In the genomic region with DNA sequence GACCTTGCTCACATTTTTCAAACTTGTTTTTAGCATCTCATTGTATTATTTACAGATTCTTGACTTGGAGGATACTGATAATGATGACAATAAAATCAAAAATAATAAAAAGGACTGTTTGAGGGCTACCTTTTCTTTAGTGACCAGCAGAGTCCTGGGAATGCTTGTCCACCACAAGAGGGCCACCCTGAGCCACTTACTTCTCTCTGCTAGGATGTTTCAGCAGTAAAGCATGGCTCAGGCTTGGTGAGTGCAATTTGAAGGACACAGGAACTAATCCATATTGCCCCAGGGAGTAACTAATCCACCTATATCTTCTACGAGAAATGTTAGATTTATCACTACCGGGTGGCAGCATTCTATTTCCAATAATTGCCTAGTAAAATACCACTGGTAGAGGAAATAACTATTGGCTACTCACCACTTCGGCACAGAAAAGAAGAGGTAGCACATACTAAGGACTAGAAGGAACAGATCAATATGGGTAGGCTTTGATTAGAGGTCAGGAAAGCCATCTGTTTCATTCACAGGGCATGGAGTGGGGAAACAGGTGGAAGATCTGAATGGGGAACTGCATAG, we compare ENCODE assay signal across 8 cellular contexts. TPM values are rescaled to one million over a fixed set of nuclear protein-coding genes. Genes with fewer than 3 reads are reported as not detected.
DNase-seq lines count a peak whose midpoint lies in the region; ATAC-seq, FAIRE-seq and TF ChIP-seq lines count a peak whose summit lies in the region.

No MANE protein-coding gene starts in this region.

- peaks cover 4% of the 10 kb centered on the region for H4K20me1 ChIP-seq in SK-N-SH (ENCODE audit: insufficient read depth)

- H3K9me3 Mint-ChIP-seq in activated naive CD4-positive, alpha-beta T cell treated with anti-CD3 and anti-CD28 coated beads, Interleukin-2, amount 50 U/mL, for 72 hours, result no peaks in the 10 kb centered on the region

- no peak for TF ChIP-seq EP300 in SK-N-SH (IDR thresholded peaks at IDR 0.05; ENCODE audit: borderline replicate concordance in 1 of 2, low read depth in 1 of 2, low read length in 1 of 2)

- POLR2A ChIA-PET in SK-N-SH (lab: Yijun Ruan, JAX), result interaction anchor here (1.9 kb wide), 1 partner anchor 50 kb away, joined by 9 read pairs; no protein-coding TSS in a partner anchor

- CTCF ChIA-PET in SK-N-SH (lab: Yijun Ruan, JAX), result interaction anchor here (0.7 to 7.5 kb wide), 13 partner anchors 9 to 121 kb away, joined by 3 to 67 read pairs (median 6); no protein-coding TSS in a partner anchor

- WGBS in SK-N-SH (ENCODE audit: low lambda C conversion rate), result 31% methylated on average over 3 of the region's 3 CpGs

- intact Hi-C loops in left ventricle myocardium inferior (cut with micrococcal nuclease), result loop anchor here (5.0 kb wide), 1 partner anchor 72 kb away; no protein-coding TSS in a partner anchor

- H3K4me3 ChIP-seq in Jurkat, Clone E6-1 (ENCODE audit: low read length), result no peak overlapping the region
- H3K4me3 ChIP-seq in SK-N-SH (ENCODE audit: low read depth in 2 of 2, low read length in 1 of 2), result no peak overlapping the region; a peak in 1 of 4 replicates
- H3K4me3 ChIP-seq in left ventricle myocardium inferior, result no peak overlapping the region

- TF ChIP-seq CTCF in SK-N-SH (IDR thresholded peaks at IDR 0.05) (peak; percentile 96), left ventricle myocardium inferior (IDR thresholded peaks at IDR 0.05; ENCODE audit: borderline replicate concordance) (peak; percentile 85)

- H3K36me3 Mint-ChIP-seq in activated naive CD4-positive, alpha-beta T cell treated with anti-CD3 and anti-CD28 coated beads, Interleukin-2, amount 50 U/mL, for 72 hours, result no peaks in the 10 kb centered on the region

- FAIRE-seq in G401.6 (lab: Jason Lieb, UNC), result peak; percentile 66

- no peak overlapping the region for H3K9ac ChIP-seq in SK-N-SH

- peak; percentile 77 for TF ChIP-seq RAD21 in SK-N-SH (IDR thresholded peaks at IDR 0.05; ENCODE audit: low read length)

- H3K4me1 ChIP-seq in SK-N-SH (ENCODE audit: control insufficient read depth in 1 of 2, insufficient read depth in 2 of 2, low read depth in 1 of 2, low read length in 1 of 2), result peaks cover 0 to 4% of the 10 kb centered on the region in 2 experiments; a peak in 1 of 4 replicates
- no peaks in the 10 kb centered on the region for H3K4me1 ChIP-seq in left ventricle myocardium inferior

- H2AFZ ChIP-seq in SK-N-SH (ENCODE audit: low read depth), result no peak overlapping the region

- H3K4me2 ChIP-seq in SK-N-SH, result peak overlapping the region; percentile 5; the same call in 1 of the 2 replicates

- peaks cover 0 to 17% of the 10 kb centered on the region in 2 experiments for H3K36me3 ChIP-seq in SK-N-SH (replicated peaks in 1 of 2; ENCODE audit: control insufficient read depth in 1 of 2, insufficient read depth in 2 of 2, low read length in 1 of 2)
- H3K36me3 ChIP-seq in left ventricle myocardium inferior, result no peaks in the 10 kb centered on the region

- no peaks in the 10 kb centered on the region for H3K79me2 ChIP-seq in SK-N-SH (ENCODE audit: insufficient read depth)

- ATAC-seq in GM21619 (IDR thresholded peaks at IDR 0.05; ENCODE audit: unreplicated experiment), result peak; percentile 90
- ATAC-seq in activated naive CD4-positive, alpha-beta T cell treated with anti-CD3 and anti-CD28 coated beads, Interleukin-2, amount 50 U/mL, for 72 hours, result peak; percentile 77 to 83

- H3K9me3 ChIP-seq in SK-N-SH (no peaks in the 10 kb centered on the region), left ventricle myocardium inferior (replicated peaks) (no peaks in the 10 kb centered on the region)

- H3K27ac ChIP-seq in SK-N-SH (ENCODE audit: low read depth in 2 of 2, low read length in 1 of 2) (peak overlapping the region in 1 of 2 experiments; percentile 34; a peak in 2 of 4 replicates), left ventricle myocardium inferior (replicated peaks) (peak overlapping the region; percentile 35)

- H3K9me2 ChIP-seq in SK-N-SH, result no peaks in the 10 kb centered on the region

- peak; percentile 34 for DNase-seq in Jurkat, Clone E6-1 (ENCODE audit: low read depth, low spot score)
- DNase-seq in SK-N-SH (peak; percentile 65), left ventricle myocardium inferior (peak; percentile 50), retina (peak; percentile 44), mesenteric fat pad (ENCODE audit: low spot score) (no peak)
- DNase-seq in activated naive CD4-positive, alpha-beta T cell treated with anti-CD3 and anti-CD28 coated beads, Interleukin-2, amount 50 U/mL, for 72 hours (ENCODE audit: low spot score in 2 of 2), result peak in 1 of 2 donors; percentile 57

- H3K27me3 ChIP-seq in SK-N-SH (ENCODE audit: insufficient read depth) (no peaks in the 10 kb centered on the region), left ventricle myocardium inferior (ENCODE audit: low read depth) (no peaks in the 10 kb centered on the region)

- no peak overlapping the region for H3K27ac Mint-ChIP-seq in activated naive CD4-positive, alpha-beta T cell treated with anti-CD3 and anti-CD28 coated beads, Interleukin-2, amount 50 U/mL, for 72 hours

- H3F3A ChIP-seq in SK-N-SH (replicated peaks; ENCODE audit: insufficient read depth), result peaks cover 10% of the 10 kb centered on the region

TF ChIP-seq in SK-N-SH, 30 proteins besides CTCF, POLR2A, EP300 and RAD21 (continues in another document):
- TF ChIP-seq SMC3 (IDR thresholded peaks at IDR 0.05; ENCODE audit: low read depth, low read length) (peak; percentile 89), NFIC (IDR thresholded peaks at IDR 0.05; ENCODE audit: borderline replicate concordance) (no peak), MXI1 (IDR thresholded peaks at IDR 0.05; ENCODE audit: low read depth, low read length) (peak; percentile 49; the same call in 1 of the 2 replicates), RXRA (IDR thresholded peaks at IDR 0.05; ENCODE audit: borderline replicate concordance, low read depth) (no peak), FOXJ3 (CRISPR knock-in tag; IDR thresholded peaks at IDR 0.05) (no peak), FOSL2 (IDR thresholded peaks at IDR 0.05; ENCODE audit: borderline replicate concordance, low read depth) (no peak), TEAD4 (IDR thresholded peaks at IDR 0.05; ENCODE audit: borderline replicate concordance, insufficient read depth) (no peak), RCOR1 (IDR thresholded peaks at IDR 0.05; ENCODE audit: low read length) (no peak), MAX (IDR thresholded peaks at IDR 0.05; ENCODE audit: low read depth) (no peak), RFX5 (IDR thresholded peaks at IDR 0.05; ENCODE audit: low read length) (no peak), TAF1 (IDR thresholded peaks at IDR 0.05; ENCODE audit: borderline replicate concordance, low read depth, low read length) (no peak), YY1 (IDR thresholded peaks at IDR 0.05; ENCODE audit: low read depth) (no peak), FOXM1 (IDR thresholded peaks at IDR 0.05; ENCODE audit: low read depth) (no peak), JUND (IDR thresholded peaks at IDR 0.05) (no peak), TCF12 (IDR thresholded peaks at IDR 0.05) (no peak), SIN3A (IDR thresholded peaks at IDR 0.05; ENCODE audit: borderline replicate concordance, low read depth, low read length) (no peak), EZH2phosphoT487 (IDR thresholded peaks at IDR 0.05; ENCODE audit: borderline replicate concordance, low read depth) (no peak), ELF1 (IDR thresholded peaks at IDR 0.05) (no peak), MEF2A (IDR thresholded peaks at IDR 0.05; ENCODE audit: borderline replicate concordance, low read depth) (no peak)
- TF ChIP-seq, protein P1, sequence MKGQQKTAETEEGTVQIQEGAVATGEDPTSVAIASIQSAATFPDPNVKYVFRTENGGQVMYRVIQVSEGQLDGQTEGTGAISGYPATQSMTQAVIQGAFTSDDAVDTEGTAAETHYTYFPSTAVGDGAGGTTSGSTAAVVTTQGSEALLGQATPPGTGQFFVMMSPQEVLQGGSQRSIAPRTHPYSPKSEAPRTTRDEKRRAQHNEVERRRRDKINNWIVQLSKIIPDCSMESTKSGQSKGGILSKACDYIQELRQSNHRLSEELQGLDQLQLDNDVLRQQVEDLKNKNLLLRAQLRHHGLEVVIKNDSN (IDR thresholded peaks at IDR 0.05; ENCODE audit: borderline replicate concordance, low read depth), result no peak
- TF ChIP-seq, protein P2, sequence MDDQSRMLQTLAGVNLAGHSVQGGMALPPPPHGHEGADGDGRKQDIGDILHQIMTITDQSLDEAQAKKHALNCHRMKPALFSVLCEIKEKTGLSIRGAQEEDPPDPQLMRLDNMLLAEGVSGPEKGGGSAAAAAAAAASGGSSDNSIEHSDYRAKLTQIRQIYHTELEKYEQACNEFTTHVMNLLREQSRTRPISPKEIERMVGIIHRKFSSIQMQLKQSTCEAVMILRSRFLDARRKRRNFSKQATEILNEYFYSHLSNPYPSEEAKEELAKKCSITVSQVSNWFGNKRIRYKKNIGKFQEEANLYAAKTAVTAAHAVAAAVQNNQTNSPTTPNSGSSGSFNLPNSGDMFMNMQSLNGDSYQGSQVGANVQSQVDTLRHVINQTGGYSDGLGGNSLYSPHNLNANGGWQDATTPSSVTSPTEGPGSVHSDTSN (IDR thresholded peaks at IDR 0.05), result no peak
- TF ChIP-seq, protein P3, sequence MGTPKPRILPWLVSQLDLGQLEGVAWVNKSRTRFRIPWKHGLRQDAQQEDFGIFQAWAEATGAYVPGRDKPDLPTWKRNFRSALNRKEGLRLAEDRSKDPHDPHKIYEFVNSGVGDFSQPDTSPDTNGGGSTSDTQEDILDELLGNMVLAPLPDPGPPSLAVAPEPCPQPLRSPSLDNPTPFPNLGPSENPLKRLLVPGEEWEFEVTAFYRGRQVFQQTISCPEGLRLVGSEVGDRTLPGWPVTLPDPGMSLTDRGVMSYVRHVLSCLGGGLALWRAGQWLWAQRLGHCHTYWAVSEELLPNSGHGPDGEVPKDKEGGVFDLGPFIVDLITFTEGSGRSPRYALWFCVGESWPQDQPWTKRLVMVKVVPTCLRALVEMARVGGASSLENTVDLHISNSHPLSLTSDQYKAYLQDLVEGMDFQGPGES (IDR thresholded peaks at IDR 0.05; ENCODE audit: low read depth, low read length), result no peak

RNA-seq across cellular contexts. Expression of gene KIAA0408, which starts 5.8 kb away (rescaled TPM):
- polyA plus RNA-seq in Jurkat, Clone E6-1 (2012; ENCODE audit: insufficient read depth, insufficient read length), result 2.4 TPM
- polyA plus RNA-seq in SK-N-SH (2012; rRNA removed), result 4.0 and 5.9 TPM in 2 replicates
- polyA plus RNA-seq in SK-N-SH (2012; cell fraction: cytosol; rRNA removed), result 4.4 and 4.5 TPM in 2 replicates
- 9.3 and 20.8 TPM in 2 replicates for polyA plus RNA-seq in SK-N-SH (2012; cell fraction: nucleus; rRNA removed)
- 1 to 10 TPM; 3.6 to 4.4 TPM for total RNA-seq in activated naive CD4-positive, alpha-beta T cell treated with anti-CD3 and anti-CD28 coated beads, Interleukin-2, amount 50 U/mL, for 72 hours
- 2.2 TPM for total RNA-seq in left ventricle myocardium inferior
- 2.7 TPM for total RNA-seq in mesenteric fat pad
